Comparison of ENCODE assay signal across 11 cellular contexts in the genomic region with DNA sequence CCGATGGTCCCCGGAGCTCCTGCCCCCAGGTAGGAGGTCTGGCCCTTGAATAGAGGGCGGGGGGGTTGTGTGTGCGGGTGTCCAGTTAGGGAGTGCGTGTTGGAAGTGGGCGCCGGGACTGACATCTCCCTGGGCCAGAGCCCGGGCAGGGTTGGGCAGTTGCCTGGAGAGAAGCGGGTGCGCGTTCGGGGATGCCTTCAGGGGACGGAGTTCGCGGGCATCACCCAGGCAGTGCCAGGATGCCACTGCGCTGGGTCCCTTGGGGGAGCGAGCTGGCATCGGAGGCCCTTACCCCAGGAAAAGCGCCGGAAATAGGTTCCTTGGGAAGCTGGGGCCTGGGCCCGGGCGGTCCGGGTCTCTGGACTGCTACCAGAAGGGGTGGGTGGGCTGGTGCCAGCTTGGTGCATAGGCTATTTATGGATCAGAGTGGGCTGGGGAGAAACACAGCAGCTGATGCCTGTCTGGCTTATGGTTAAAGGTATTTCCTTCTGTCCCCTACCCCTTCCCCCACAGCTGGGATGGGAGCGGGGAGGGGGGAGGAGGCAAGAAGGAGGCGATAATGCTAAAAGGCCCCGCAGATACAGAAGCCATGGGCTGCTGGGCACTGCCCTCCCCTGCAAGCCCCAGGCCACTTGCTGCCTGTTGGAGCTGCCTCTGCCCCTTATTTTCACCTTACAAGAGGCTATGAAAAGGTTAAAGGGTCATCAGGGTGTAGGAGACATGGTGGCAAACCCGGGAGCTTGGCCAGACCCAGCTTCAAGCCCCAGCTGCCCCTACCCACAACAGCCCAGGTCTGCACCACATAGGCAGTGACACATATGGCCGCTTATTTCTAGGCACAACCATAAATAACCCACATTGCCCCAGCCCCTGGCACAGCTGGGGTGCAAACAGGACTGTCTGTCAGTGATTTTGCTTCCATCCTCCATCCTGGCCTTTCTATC. TPM values are rescaled to one million over a fixed set of nuclear protein-coding genes. Genes with fewer than 3 reads are reported as not detected.
DNase-seq lines count a peak whose midpoint lies in the region; ATAC-seq and TF ChIP-seq lines count a peak whose summit lies in the region.
"Had no signal": no experiment of that assay in that cellular context is flagged by ENCODE, and none has a peak within 500 bp of the region (broad histone marks: within the 10 kb centered on the region; RNA-seq: fewer than 3 reads in every experiment).

No MANE protein-coding gene starts in this region.

- peaks cover 9% of the 10 kb centered on the region for H3K27me3 Mint-ChIP-seq in central memory CD8-positive, alpha-beta T cell

- TF ChIP-seq POLR2A in uterus (IDR thresholded peaks at IDR 0.05), result no peak

- intact Hi-C loops in Right ventricle myocardium superior (cut with DNase I) (no loop called here), Right ventricle myocardium inferior (cut with DNase I) (no loop called here), upper lobe of right lung (cut with DNase I) (no loop called here), uterus (cut with DNase I; ENCODE audit: low total_unique reads) (no loop called here)

- H3K4me3 ChIP-seq in upper lobe of right lung (peak overlapping the region; percentile 32), uterus (no peak overlapping the region)

- no peak overlapping the region for H3K27ac Mint-ChIP-seq in central memory CD8-positive, alpha-beta T cell (ENCODE audit: low read depth)

- H3K4me1 Mint-ChIP-seq in central memory CD8-positive, alpha-beta T cell, result peaks cover 19% of the 10 kb centered on the region

- H3K27ac ChIP-seq in upper lobe of right lung, result no peak overlapping the region
- H3K27ac ChIP-seq in uterus, result no peak overlapping the region

- H3K27me3 ChIP-seq in upper lobe of right lung (peaks cover 26% of the 10 kb centered on the region), uterus (no peaks in the 10 kb centered on the region)

- no peaks in the 10 kb centered on the region for H3K9me3 Mint-ChIP-seq in central memory CD8-positive, alpha-beta T cell

- DNase-seq in Right ventricle myocardium superior (no peak), Right ventricle myocardium inferior (ENCODE audit: missing footprints) (no peak), myocyte (ENCODE audit: low read depth) (peak; percentile 80), upper lobe of right lung (no peak), uterus (no peak), NCI-H2171 treated with DMSO at 0.1 percent for 48 hours (lab: John Stamatoyannopoulos, UW) (no peak)
- DNase-seq in central memory CD8-positive, alpha-beta T cell (ENCODE audit: low spot score in 2 of 2), result no peak
- DNase-seq: NCI-H446 treated with DMSO at 0.1 percent for 48 hours had no signal

- H3K36me3 ChIP-seq in upper lobe of right lung (no peaks in the 10 kb centered on the region), uterus (no peaks in the 10 kb centered on the region)

- peak overlapping the region; percentile 77 for H3K4me3 Mint-ChIP-seq in central memory CD8-positive, alpha-beta T cell

- H3K36me3 Mint-ChIP-seq in central memory CD8-positive, alpha-beta T cell (ENCODE audit: insufficient read depth), result no peaks in the 10 kb centered on the region

- H3K4me1 ChIP-seq in upper lobe of right lung (no peaks in the 10 kb centered on the region), uterus (peaks cover 0 to 8% of the 10 kb centered on the region in 2 donors)

- TF ChIP-seq CTCF in upper lobe of right lung (IDR thresholded peaks at IDR 0.05) (no peak), uterus (IDR thresholded peaks at IDR 0.05) (no peak)

- H3K9me3 ChIP-seq in upper lobe of right lung (no peaks in the 10 kb centered on the region), uterus (no peaks in the 10 kb centered on the region)

- peak; percentile 29 for ATAC-seq in Right ventricle myocardium superior (ENCODE audit: poor library complexity)
- no peak for ATAC-seq in Right ventricle myocardium inferior
- ATAC-seq in central memory CD8-positive, alpha-beta T cell (replicated peaks; ENCODE audit: extremely low read depth, poor library complexity, severe bottlenecking), result no peak
- peak; percentile 3 for ATAC-seq in upper lobe of right lung
- ATAC-seq in GM19397 (IDR thresholded peaks at IDR 0.05; ENCODE audit: unreplicated experiment), result no peak

RNA-seq across cellular contexts. Expression of a gene that starts 0.6 kb away (rescaled TPM):
- 11.3 TPM for total RNA-seq in Right ventricle myocardium superior
- 10.8 TPM for total RNA-seq in Right ventricle myocardium inferior
- 4.4 and 5.4 TPM in 2 replicates for total RNA-seq in myocyte
- polyA plus RNA-seq in myocyte (2012), result 9.4 TPM
- total RNA-seq in upper lobe of right lung, result not detected
- total RNA-seq in uterus, result under 1 TPM in 1 of 4 donors, not detected in 3; 0.28 TPM
- total RNA-seq: dermis microvascular lymphatic vessel endothelial cell, lung microvascular endothelial cell had no signal

RNA-seq across cellular contexts. Expression of a gene that starts 40.6 kb away (rescaled TPM):
- total RNA-seq in Right ventricle myocardium superior, result 638 TPM
- total RNA-seq in Right ventricle myocardium inferior, result 718 TPM
- 1,443 and 1,569 TPM in 2 replicates for total RNA-seq in myocyte
- polyA plus RNA-seq in myocyte (2012), result 1,782 TPM
- total RNA-seq in upper lobe of right lung, result 875 TPM
- total RNA-seq in uterus, result 1,000 to 10,000 TPM; 1,812 to 9,385 (median 3,859) TPM

Comparison
In these comparisons a context has a peak if more than half of its experiments do, and no peak if none do; other contexts are left out.
1. ATAC-seq: peak in Right ventricle myocardium superior (single experiment) and upper lobe of right lung (single experiment); none in Right ventricle myocardium inferior (single experiment), central memory CD8-positive, alpha-beta T cell (single experiment) and GM19397 (single experiment).